33 cellular contexts compared by ENCODE assay signal in the genomic region with DNA sequence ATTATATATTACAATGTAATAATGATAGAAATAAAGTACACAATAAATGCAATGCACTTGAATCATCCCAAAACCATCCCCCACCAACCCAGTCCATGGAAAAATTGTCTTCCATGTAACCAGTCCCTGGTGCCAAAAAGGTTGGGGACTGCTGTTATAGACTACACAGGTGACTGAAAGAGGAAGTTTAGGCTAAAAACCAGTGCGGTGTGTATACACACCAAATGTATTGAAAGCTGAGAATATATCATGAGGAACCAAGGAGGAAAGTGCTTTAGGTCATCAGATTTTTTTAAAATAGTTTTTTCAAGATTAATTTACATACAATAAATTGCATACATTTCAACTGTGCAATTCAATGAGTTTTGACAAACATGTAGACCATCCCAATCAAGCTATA. TPM values are rescaled to one million over a fixed set of nuclear protein-coding genes. Genes with fewer than 3 reads are reported as not detected.
DNase-seq lines count a peak whose midpoint lies in the region; ATAC-seq and TF ChIP-seq lines count a peak whose summit lies in the region.
"Had no signal": no experiment of that assay in that cellular context is flagged by ENCODE, and none has a peak within 500 bp of the region (broad histone marks: within the 10 kb centered on the region; RNA-seq: fewer than 3 reads in every experiment).

No MANE protein-coding gene starts in this region.

- no peaks in the 10 kb centered on the region for H3K36me3 ChIP-seq in OCI-LY3 (replicated peaks; ENCODE audit: low read depth, low read length)
- no peaks in the 10 kb centered on the region for H3K36me3 ChIP-seq in neural progenitor cell
- H3K36me3 ChIP-seq: BE2C, breast epithelium, gastroesophageal sphincter, lower lobe of right lung, SJSA1, upper lobe of right lung had no signal

- no peak overlapping the region for H3K4me3 ChIP-seq in OCI-LY3 (ENCODE audit: low read length)
- H3K4me3 ChIP-seq in neural progenitor cell = no peak overlapping the region
- H3K4me3 ChIP-seq: breast epithelium, gastroesophageal sphincter, GM23338, lower lobe of right lung, SJSA1, upper lobe of right lung had no signal

- H4K8ac ChIP-seq in H9 (replicated peaks; ENCODE audit: insufficient read length, low read depth, low read length) = no peak overlapping the region

- H3K4me1 ChIP-seq in OCI-LY3 (ENCODE audit: low read length) = peaks cover 20% of the 10 kb centered on the region
- no peaks in the 10 kb centered on the region for H3K4me1 ChIP-seq in H9 (ENCODE audit: insufficient read depth, low read length)
- no peaks in the 10 kb centered on the region for H3K4me1 ChIP-seq in neural progenitor cell
- H3K4me1 ChIP-seq: BE2C, breast epithelium, gastroesophageal sphincter, lower lobe of right lung, SJSA1, upper lobe of right lung had no signal

- peaks cover 14% of the 10 kb centered on the region for H3K27me3 Mint-ChIP-seq in H9 (ENCODE audit: low read depth)
- peaks cover 4% of the 10 kb centered on the region for H3K27me3 Mint-ChIP-seq in neural progenitor cell (ENCODE audit: insufficient read depth, low read depth)
- H3K27me3 Mint-ChIP-seq: activated B cell treated with CpG ODN at 0.5 μM for 24 hours, naive B cell had no signal

- H2AFZ ChIP-seq in OCI-LY3 (ENCODE audit: low read depth, low read length) (no peak overlapping the region), H9 (ENCODE audit: low read length) (no peak overlapping the region), neural progenitor cell (replicated peaks) (no peak overlapping the region)
- H2AFZ ChIP-seq: GM23338 had no signal

- H2AK5ac ChIP-seq in H9 (ENCODE audit: insufficient read length, low read length) = no peak overlapping the region

- H2BK15ac ChIP-seq in H9 (ENCODE audit: low read depth, low read length) = no peak overlapping the region

- H2BK120ac ChIP-seq in H9 (ENCODE audit: low read depth, low read length, poor library complexity, severe bottlenecking) = no peak overlapping the region

- H3K27ac ChIP-seq in OCI-LY3 (ENCODE audit: low read length) (no peak overlapping the region), H9 (ENCODE audit: insufficient read length, low read depth, low read length) (no peak overlapping the region), neural progenitor cell (no peak overlapping the region)
- H3K27ac ChIP-seq: breast epithelium, gastroesophageal sphincter, lower lobe of right lung, RWPE1, SJSA1, upper lobe of right lung had no signal

- no peak overlapping the region for H2BK5ac ChIP-seq in H9 (ENCODE audit: insufficient read length, low read length)

- H2BK12ac ChIP-seq in H9 (ENCODE audit: insufficient read length, low read depth, low read length) = no peak overlapping the region

- no CpG with 5 or more reads among the region's 1 CpG for WGBS in H9 (ENCODE audit: extremely low coverage, insufficient read length, low lambda C conversion rate)

- no peak overlapping the region for H4K5ac ChIP-seq in H9 (ENCODE audit: insufficient read length, low read depth, low read length)

- ATAC-seq in GM18909 (IDR thresholded peaks at IDR 0.05; ENCODE audit: poor library complexity, unreplicated experiment) (peak; percentile 58), GM21529 (IDR thresholded peaks at IDR 0.05; ENCODE audit: unreplicated experiment) (peak; percentile 61), HG03095 (IDR thresholded peaks at IDR 0.05; ENCODE audit: unreplicated experiment) (peak; percentile 60), GM19395 (IDR thresholded peaks at IDR 0.05; ENCODE audit: unreplicated experiment) (no peak)
- ATAC-seq: CD8-positive, alpha-beta T cell; gastroesophageal sphincter; GM23338; lower lobe of right lung; right cardiac atrium; upper lobe of right lung had no signal

- H3K79me2 ChIP-seq in OCI-LY3 (ENCODE audit: low read length) (no peaks in the 10 kb centered on the region), H9 (ENCODE audit: insufficient read depth, low read length) (no peaks in the 10 kb centered on the region), neural progenitor cell (ENCODE audit: low read depth) (no peaks in the 10 kb centered on the region)

- DNase-seq in H9 = no peak
- DNase-seq in GM10248 (ENCODE audit: extremely low spot score) = no peak
- DNase-seq in neural progenitor cell (ENCODE audit: low spot score) = no peak
- DNase-seq: activated B cell treated with CpG ODN at 0.5 μM for 24 hours; activated CD4-positive, alpha-beta T cell treated with anti-CD3 and anti-CD28 coated beads, Interleukin-2, amount 10 ng/mL, durations not matched to agents 7 days and 5 days; activated effector memory CD4-positive, alpha-beta T cell treated with anti-CD3 and anti-CD28 coated beads, Interleukin-2, amount 50 U/mL, for 16 hours; anterior cingulate cortex; BE2C; CD8-positive, alpha-beta T cell; EL; hippocampal formation; IMR-90; lower lobe of right lung; midbrain; naive B cell; NCI-H2107; NCI-H345; NCI-H69; right cardiac atrium; stimulated activated CD4-positive, alpha-beta T cell treated with anti-CD3 and anti-CD28 coated beads, Interleukin-1b, Interleukin-23, amount 100 ng/mL, for 48 hours; stimulated activated naive CD4-positive, alpha-beta T cell treated with Interleukin-2 at 50 U/mL for 16 hours; upper lobe of right lung had no signal

- H3F3A ChIP-seq in neural progenitor cell (ENCODE audit: low read depth) = no peaks in the 10 kb centered on the region

- no peak overlapping the region for H3K56ac ChIP-seq in H9 (ENCODE audit: insufficient read length, low read depth, low read length)

- no peak overlapping the region for H3K18ac ChIP-seq in H9 (ENCODE audit: insufficient read length, low read depth, low read length)

- H3K79me1 ChIP-seq in H9 (ENCODE audit: insufficient read depth, low read depth, low read length, poor library complexity, severe bottlenecking) = no peaks in the 10 kb centered on the region

- H3K4ac ChIP-seq in H9 (ENCODE audit: low read depth, low read length) = no peak overlapping the region

- H3K9ac ChIP-seq in OCI-LY3 (ENCODE audit: low read length) (no peak overlapping the region), H9 (ENCODE audit: extremely low read depth, insufficient read length, low read length) (no peak overlapping the region), neural progenitor cell (no peak overlapping the region)

- no peak for TF ChIP-seq CTCF in OCI-LY3 (IDR thresholded peaks at IDR 0.05; ENCODE audit: low read depth, low read length)
- no peak for TF ChIP-seq CTCF in H9 (conservative IDR thresholded peaks at IDR 0.05)
- no peak for TF ChIP-seq CTCF in GM10248 (IDR thresholded peaks at IDR 0.05; ENCODE audit: control extremely low read depth, extremely low read depth, low read depth, missing control alignments)
- no peak for TF ChIP-seq CTCF in neural progenitor cell (IDR thresholded peaks at IDR 0.05)

- H3K27me3 ChIP-seq in OCI-LY3 (ENCODE audit: low read depth, low read length) = no peaks in the 10 kb centered on the region
- H3K27me3 ChIP-seq in H9 (ENCODE audit: insufficient read depth, low read length) = no peaks in the 10 kb centered on the region
- H3K27me3 ChIP-seq in neural progenitor cell = peaks cover 31% of the 10 kb centered on the region
- H3K27me3 ChIP-seq: BE2C, breast epithelium, gastroesophageal sphincter, SJSA1, upper lobe of right lung had no signal

- CTCF ChIA-PET in GM10248 (lab: Yijun Ruan, JAX) = interaction anchor here (2.2 kb wide), 1 partner anchor 39 kb away, joined by 7 read pairs; no protein-coding TSS in a partner anchor

- H3K4me3 Mint-ChIP-seq in H9 (no peak overlapping the region), neural progenitor cell (no peak overlapping the region)
- H3K4me3 Mint-ChIP-seq: activated B cell treated with CpG ODN at 0.5 μM for 24 hours; activated CD4-positive, alpha-beta T cell treated with anti-CD3 and anti-CD28 coated beads, Interleukin-2, amount 10 ng/mL, durations not matched to agents 7 days and 5 days; activated naive CD8-positive, alpha-beta T cell; CD8-positive, alpha-beta T cell; GM23338; naive B cell had no signal

- H3K9me3 Mint-ChIP-seq in H9 (no peaks in the 10 kb centered on the region), neural progenitor cell (no peaks in the 10 kb centered on the region)
- H3K9me3 Mint-ChIP-seq: activated B cell treated with CpG ODN at 0.5 μM for 24 hours; activated CD4-positive, alpha-beta T cell treated with anti-CD3 and anti-CD28 coated beads, Interleukin-2, amount 10 ng/mL, durations not matched to agents 7 days and 5 days; CD8-positive, alpha-beta T cell; GM23338; naive B cell had no signal

- no peak overlapping the region for H3K14ac ChIP-seq in H9 (ENCODE audit: insufficient read depth, low read length)

- POLR2A ChIA-PET in GM10248 (lab: Yijun Ruan, JAX) = no interaction called here

- H3K4me2 ChIP-seq in OCI-LY3 (ENCODE audit: low read length) (peak overlapping the region; percentile 5; the same call in 1 of the 2 replicates), H9 (ENCODE audit: insufficient read depth, insufficient read length, low read length) (no peak overlapping the region), neural progenitor cell (no peak overlapping the region)
- H3K4me2 ChIP-seq: GM23338 had no signal

- no peak overlapping the region for H3K23ac ChIP-seq in H9 (ENCODE audit: insufficient read length, low read depth, low read length)

- H3K4me1 Mint-ChIP-seq in H9 = peaks cover 2 to 6% of the 10 kb centered on the region in 2 experiments; a peak in 2 of 4 replicates
- H3K4me1 Mint-ChIP-seq in neural progenitor cell = no peaks in the 10 kb centered on the region
- H3K4me1 Mint-ChIP-seq: activated CD4-positive, alpha-beta T cell treated with anti-CD3 and anti-CD28 coated beads, Interleukin-2, amount 10 ng/mL, durations not matched to agents 7 days and 5 days; naive B cell had no signal

- no peaks in the 10 kb centered on the region for H3K9me3 ChIP-seq in OCI-LY3 (ENCODE audit: insufficient read depth, low read length)
- no peaks in the 10 kb centered on the region for H3K9me3 ChIP-seq in H9 (ENCODE audit: control insufficient read depth, low read depth, low read length)
- H3K9me3 ChIP-seq in neural progenitor cell (ENCODE audit: low read depth) = no peaks in the 10 kb centered on the region
- H3K9me3 ChIP-seq: BE2C, breast epithelium, gastroesophageal sphincter, lower lobe of right lung, SJSA1, upper lobe of right lung had no signal

- H3K36me3 Mint-ChIP-seq in H9 (ENCODE audit: insufficient read depth in 1 of 3, low read depth in 3 of 3) = no peaks in the 10 kb centered on the region
- no peaks in the 10 kb centered on the region for H3K36me3 Mint-ChIP-seq in neural progenitor cell
- H3K36me3 Mint-ChIP-seq: activated naive CD8-positive, alpha-beta T cell; CD8-positive, alpha-beta T cell; naive B cell had no signal

- no peaks in the 10 kb centered on the region for H3K23me2 ChIP-seq in H9 (ENCODE audit: insufficient read length, low read depth, low read length, poor library complexity, severe bottlenecking)

- H3K27ac Mint-ChIP-seq in H9 (no peak overlapping the region), neural progenitor cell (no peak overlapping the region)
- H3K27ac Mint-ChIP-seq: activated B cell treated with CpG ODN at 0.5 μM for 24 hours; activated CD4-positive, alpha-beta T cell treated with anti-CD3 and anti-CD28 coated beads, Interleukin-2, amount 10 ng/mL, durations not matched to agents 7 days and 5 days; activated naive CD8-positive, alpha-beta T cell; CD8-positive, alpha-beta T cell; GM23338; naive B cell had no signal

- H4K20me1 ChIP-seq in OCI-LY3 (ENCODE audit: insufficient read depth, low read length) (no peaks in the 10 kb centered on the region), H9 (ENCODE audit: control insufficient read depth, insufficient read depth, insufficient read length) (no peaks in the 10 kb centered on the region), neural progenitor cell (ENCODE audit: low read depth) (no peaks in the 10 kb centered on the region)

- no peak overlapping the region for H3T11ph ChIP-seq in H9 (ENCODE audit: low read length)

- H4K91ac ChIP-seq in H9 (ENCODE audit: insufficient read length, low read depth, low read length) = no peak overlapping the region

- no peak overlapping the region for H2BK20ac ChIP-seq in H9 (ENCODE audit: low read depth, low read length, poor library complexity, severe bottlenecking)

RNA-seq across cellular contexts. Expression of a gene that starts 20.5 kb away (rescaled TPM):
- total RNA-seq in H9 (2021) (16.5 and 19.7 TPM in 2 replicates), neural progenitor cell (ENCODE audit: low replicate concordance) (38.8 and 66.6 TPM in 2 replicates)
